Comparison of ENCODE assay signal across 1 cellular context in genomic region chrX:48831909-48832291, GRCh38.
TF ChIP-seq lines count a peak whose summit lies in the region.

No MANE protein-coding gene starts in this region.

TF ChIP-seq in H1, 55 proteins besides CTCF, POLR2A, EP300 and RAD21:
- TF ChIP-seq HDAC6 (IDR thresholded peaks at IDR 0.05; ENCODE audit: low read depth, low read length) (no peak), SUZ12 (IDR thresholded peaks at IDR 0.05; ENCODE audit: low read length) (0 out of 2 replicates have a peak, but pooled peaks have one; percentile 57), EZH2 (IDR thresholded peaks at IDR 0.05; ENCODE audit: low read depth, low read length, severe bottlenecking) (peak; percentile 55), KDM4A (IDR thresholded peaks at IDR 0.05; ENCODE audit: low read depth, low read length, severe bottlenecking) (peak; percentile 80), RFX5 (IDR thresholded peaks at IDR 0.05; ENCODE audit: borderline replicate concordance, low read depth, low read length) (no peak), CREB1 (IDR thresholded peaks at IDR 0.05) (peak; percentile 88), EGR1 (IDR thresholded peaks at IDR 0.05; ENCODE audit: borderline replicate concordance, low read depth, low read length) (0 out of 2 replicates have a peak, but pooled peaks have one; percentile 30), SAP30 (IDR thresholded peaks at IDR 0.05; ENCODE audit: insufficient read depth, insufficient replicate concordance, low read length) (no peak), CTBP2 (IDR thresholded peaks at IDR 0.05; ENCODE audit: borderline replicate concordance, insufficient read depth, insufficient read length, low read length) (no peak)
